15 cellular contexts compared by ENCODE assay signal in genomic region chr11:114326776-114327175, GRCh38.
"Had no signal": no experiment of that assay in that cellular context is flagged by ENCODE, and none has a peak within 500 bp of the region (broad histone marks: within the 10 kb centered on the region; RNA-seq: fewer than 3 reads in every experiment).

No MANE protein-coding gene starts in this region.

- H3K27me3 ChIP-seq: heart left ventricle had no signal

- H3K9ac ChIP-seq: parathyroid adenoma had no signal

- H3K36me3 ChIP-seq: heart left ventricle had no signal

- H3K4me1 ChIP-seq: parathyroid adenoma, psoas muscle had no signal

- H3K4me3 ChIP-seq: heart left ventricle, lung, psoas muscle, skin epidermis had no signal

- H3K79me2 ChIP-seq: parathyroid adenoma had no signal

- DNase-seq: heart left ventricle; hippocampal formation; left colon; left ventricle myocardium superior; mesenchymal stem cell; midbrain; naive B cell; psoas muscle; stimulated activated CD4-positive, alpha-beta T cell treated with anti-CD3 and anti-CD28 coated beads, Interleukin-2, amount 100 ng/mL, for 24 hours; stimulated activated CD4-positive, alpha-beta T cell treated with anti-CD3 and anti-CD28 coated beads, Interleukin-4, amount 100 ng/mL, for 4 hours; stimulated activated naive CD4-positive, alpha-beta T cell; trophoblast cell had no signal

- H2AFZ ChIP-seq: parathyroid adenoma had no signal

- H3K27ac ChIP-seq: heart left ventricle, parathyroid adenoma, psoas muscle, skin epidermis had no signal
